ENCODE assay signal across 11 cellular contexts in genomic region chr7:106021211-106022067, GRCh38. TPM values are rescaled to one million over a fixed set of nuclear protein-coding genes. Genes with fewer than 3 reads are reported as not detected.
A peak's percentile ranks its signal among the peaks of the same experiment; 100 is the strongest.
DNase-seq lines count a peak whose midpoint lies in the region; ATAC-seq, FAIRE-seq and TF ChIP-seq lines count a peak whose summit lies in the region.
"Had no signal": no experiment of that assay in that cellular context is flagged by ENCODE, and none has a peak within 500 bp of the region (broad histone marks: within the 10 kb centered on the region; RNA-seq: fewer than 3 reads in every experiment).

No MANE protein-coding gene starts in this region.

- H3K79me1 ChIP-seq in H1 (ENCODE audit: low read depth, low read length) = no peaks in the 10 kb centered on the region

- no peak overlapping the region for H3K27ac Mint-ChIP-seq in activated CD8-positive, alpha-beta memory T cell treated with anti-CD3 and anti-CD28 coated beads, Interleukin-2, amount 10 ng/mL, durations not matched to agents 7 days and 5 days
- H3K27ac Mint-ChIP-seq in stimulated activated effector memory CD8-positive, alpha-beta T cell treated with anti-CD3 and anti-CD28 coated beads, Interleukin-12 subunit alpha, Interleukin-12 subunit beta, amount 100 ng/mL, for 72 hours = peak overlapping the region; percentile 83

- no peaks in the 10 kb centered on the region for H3K79me2 ChIP-seq in H1 (ENCODE audit: control insufficient read depth in 1 of 2, insufficient read depth in 2 of 2, low read length in 2 of 2)

- peaks cover 51% of the 10 kb centered on the region for H3K27me3 Mint-ChIP-seq in activated CD8-positive, alpha-beta memory T cell treated with anti-CD3 and anti-CD28 coated beads, Interleukin-2, amount 10 ng/mL, durations not matched to agents 7 days and 5 days

- TF ChIP-seq POLR2A in H1 (IDR thresholded peaks at IDR 0.05; ENCODE audit: control extremely low read depth in 1 of 2, low read depth in 2 of 2, low read length in 2 of 2) = no peak

- H3K9ac ChIP-seq in NT2/D1 (ENCODE audit: insufficient read length, low read depth) (peak overlapping the region; percentile 36), H1 (replicated peaks in 1 of 4; ENCODE audit: extremely low read depth in 1 of 4, low read depth in 3 of 4, low read length in 3 of 4) (no peak overlapping the region; a peak in 1 of 7 replicates)

- no peak for TF ChIP-seq CTCF in H1 (IDR thresholded peaks at IDR 0.05; ENCODE audit: control extremely low read depth in 1 of 3, insufficient read depth in 1 of 3, low read depth in 1 of 3, low read length in 3 of 3)

- peak overlapping the region; percentile 80 for H2AFZ ChIP-seq in H1 (ENCODE audit: low read length)

- H3K4ac ChIP-seq in H1 (replicated peaks; ENCODE audit: insufficient read length, low read depth, low read length) = peak overlapping the region; percentile 33

- H3K4me1 ChIP-seq in NT2/D1 (ENCODE audit: insufficient read depth, insufficient read length) (peaks cover 6% of the 10 kb centered on the region), H1 (replicated peaks in 1 of 4; ENCODE audit: control insufficient read depth in 3 of 4, insufficient read depth in 4 of 4, low read length in 3 of 4) (peaks cover 5 to 11% (median 6%) of the 10 kb centered on the region in 4 experiments; a peak in 6 of 7 replicates)
- H3K4me1 ChIP-seq: right atrium auricular region had no signal

- H4K20me1 ChIP-seq in H1 (replicated peaks in 1 of 2; ENCODE audit: control insufficient read depth in 1 of 2, insufficient read depth in 2 of 2, low read length in 2 of 2) = no peaks in the 10 kb centered on the region

- no peak overlapping the region for H4K8ac ChIP-seq in H1 (ENCODE audit: extremely low read depth, insufficient read depth, low read length)

- H2BK120ac ChIP-seq in H1 (replicated peaks; ENCODE audit: low read depth, low read length) = peak overlapping the region; percentile 49

- WGBS in H1 (ENCODE audit: extremely low coverage in 1 of 2, insufficient coverage in 1 of 2, insufficient read length in 1 of 2, insufficient replicate concordance in 2 of 2, low coverage in 1 of 2, low lambda C conversion rate in 2 of 2, missing lambda C conversion rate in 1 of 2), 2 experiments = 53% methylated on average over 10 of the region's 10 CpGs; no CpG with 5 or more reads in 1 of the 2 experiments

- H3K9me3 ChIP-seq in NT2/D1 (ENCODE audit: insufficient read depth, low read length) = no peaks in the 10 kb centered on the region; the same call in 1 of the 2 replicates
- no peaks in the 10 kb centered on the region for H3K9me3 ChIP-seq in H1 (ENCODE audit: insufficient read depth in 2 of 2, low read depth in 1 of 2, low read length in 1 of 2)
- H3K9me3 ChIP-seq: right atrium auricular region, stomach had no signal

- H3K4me1 Mint-ChIP-seq in activated CD8-positive, alpha-beta memory T cell treated with anti-CD3 and anti-CD28 coated beads, Interleukin-2, amount 10 ng/mL, durations not matched to agents 7 days and 5 days = peaks cover 36% of the 10 kb centered on the region
- H3K4me1 Mint-ChIP-seq in stimulated activated effector memory CD8-positive, alpha-beta T cell treated with anti-CD3 and anti-CD28 coated beads, Interleukin-12 subunit alpha, Interleukin-12 subunit beta, amount 100 ng/mL, for 72 hours = peaks cover 47% of the 10 kb centered on the region

- no peak overlapping the region for H4K5ac ChIP-seq in H1 (ENCODE audit: insufficient read length, low read depth, low read length)

- peak overlapping the region; percentile 71; the same call in 1 of the 2 replicates for H2BK5ac ChIP-seq in H1 (ENCODE audit: low read depth, low read length)

- no peaks in the 10 kb centered on the region for H3K9me3 Mint-ChIP-seq in activated CD8-positive, alpha-beta memory T cell treated with anti-CD3 and anti-CD28 coated beads, Interleukin-2, amount 10 ng/mL, durations not matched to agents 7 days and 5 days (ENCODE audit: low read depth)
- no peaks in the 10 kb centered on the region for H3K9me3 Mint-ChIP-seq in stimulated activated effector memory CD8-positive, alpha-beta T cell treated with anti-CD3 and anti-CD28 coated beads, Interleukin-12 subunit alpha, Interleukin-12 subunit beta, amount 100 ng/mL, for 72 hours

- H3K56ac ChIP-seq in H1 (replicated peaks; ENCODE audit: insufficient read length, low read depth, low read length) = no peak overlapping the region

- DNase-seq in activated CD8-positive, alpha-beta memory T cell treated with anti-CD3 and anti-CD28 coated beads, Interleukin-2, amount 10 ng/mL, durations not matched to agents 7 days and 5 days = no peak
- DNase-seq in activated CD8-positive, alpha-beta memory T cell treated with anti-CD3 and anti-CD28 coated beads for 24 hours = no peak
- DNase-seq in NT2/D1 (ENCODE audit: low read depth, low spot score) = peak; percentile 42
- no peak for DNase-seq in H1 (ENCODE audit: low read depth in 1 of 2, low spot score in 2 of 2)
- no peak for DNase-seq in stimulated activated effector memory CD8-positive, alpha-beta T cell treated with anti-CD3 and anti-CD28 coated beads, Interleukin-12 subunit alpha, Interleukin-12 subunit beta, amount 100 ng/mL, for 72 hours (ENCODE audit: low spot score in 2 of 2)
- DNase-seq in GM19240 (ENCODE audit: insufficient read length, low spot score) = no peak
- DNase-seq: stomach, T1000 had no signal

- peak overlapping the region; percentile 61 for H4K91ac ChIP-seq in H1 (replicated peaks; ENCODE audit: insufficient read length, low read length)

- no peak overlapping the region for H3K23ac ChIP-seq in H1 (ENCODE audit: insufficient read length)

- H2BK15ac ChIP-seq in H1 (ENCODE audit: low read length) = peak overlapping the region; percentile 19; the same call in 1 of the 2 replicates

- no peak overlapping the region for H3K14ac ChIP-seq in H1 (ENCODE audit: insufficient read length)

- peak; percentile 31 for ATAC-seq in activated CD8-positive, alpha-beta memory T cell treated with anti-CD3 and anti-CD28 coated beads, Interleukin-2, amount 10 ng/mL, durations not matched to agents 7 days and 5 days
- ATAC-seq in stimulated activated effector memory CD8-positive, alpha-beta T cell treated with anti-CD3 and anti-CD28 coated beads, Interleukin-12 subunit alpha, Interleukin-12 subunit beta, amount 100 ng/mL, for 72 hours = peak; percentile 19
- ATAC-seq in GM18870 (IDR thresholded peaks at IDR 0.05; ENCODE audit: unreplicated experiment) (no peak), GM18498 (IDR thresholded peaks at IDR 0.05; ENCODE audit: unreplicated experiment) (no peak)

- H3K4me3 ChIP-seq in NT2/D1 (ENCODE audit: insufficient read length, low read depth) (no peak overlapping the region), H1 (ENCODE audit: extremely low read depth in 1 of 4, insufficient read depth in 2 of 4, low read depth in 3 of 4, low read length in 4 of 4) (no peak overlapping the region)
- H3K4me3 ChIP-seq: right atrium auricular region, stomach had no signal

- no peaks in the 10 kb centered on the region for H3K23me2 ChIP-seq in H1 (ENCODE audit: low read depth, low read length)

- H3K4me3 Mint-ChIP-seq in activated CD8-positive, alpha-beta memory T cell treated with anti-CD3 and anti-CD28 coated beads, Interleukin-2, amount 10 ng/mL, durations not matched to agents 7 days and 5 days = no peak overlapping the region
- H3K4me3 Mint-ChIP-seq in stimulated activated effector memory CD8-positive, alpha-beta T cell treated with anti-CD3 and anti-CD28 coated beads, Interleukin-12 subunit alpha, Interleukin-12 subunit beta, amount 100 ng/mL, for 72 hours = peak overlapping the region; percentile 50

- no peak for FAIRE-seq in H1 (lab: Jason Lieb, UNC)

- H2BK12ac ChIP-seq in H1 (ENCODE audit: low read depth, low read length) = peak overlapping the region; percentile 40

- no peaks in the 10 kb centered on the region for H3K36me3 ChIP-seq in NT2/D1 (ENCODE audit: insufficient read depth, insufficient read length, low read length)
- no peaks in the 10 kb centered on the region for H3K36me3 ChIP-seq in H1 (ENCODE audit: control insufficient read depth in 2 of 4, insufficient read depth in 4 of 4, low read length in 3 of 4)
- H3K36me3 ChIP-seq: right atrium auricular region, stomach had no signal

- CTCF ChIA-PET in activated CD8-positive, alpha-beta memory T cell treated with anti-CD3 and anti-CD28 coated beads, Interleukin-2, amount 10 ng/mL, durations not matched to agents 7 days and 5 days (lab: Charles Lee) = interaction anchor here (0.9 to 2.0 kb wide), 11 partner anchors 13 to 369 kb away, joined by 3 to 7 read pairs (median 3); no protein-coding TSS in a partner anchor
- CTCF ChIA-PET in H1 (lab: Charles Lee; ENCODE audit: partially characterized antibody) = interaction anchor here (0.6 to 18.0 kb wide), 16 partner anchors 7 to 548 kb away, joined by 3 to 265 read pairs (median 5); no protein-coding TSS in a partner anchor

- peak overlapping the region in 1 of 2 experiments; percentile 24; a peak in 2 of 4 replicates for H3K4me2 ChIP-seq in H1 (ENCODE audit: insufficient read depth in 1 of 2, low read depth in 2 of 2, low read length in 2 of 2)

- peak overlapping the region; percentile 49 for H2BK20ac ChIP-seq in H1 (ENCODE audit: low read length)

- POLR2A ChIA-PET in H1 (lab: Charles Lee; ENCODE audit: partially characterized antibody) = interaction anchor here (0.9 to 1.3 kb wide), 4 partner anchors 8 to 13 kb away, joined by 3 to 5 read pairs (median 3); no protein-coding TSS in a partner anchor

- H2AK5ac ChIP-seq in H1 (ENCODE audit: low read depth, low read length) = 0 out of 2 replicates have a peak overlapping the region, but pooled peaks have one; percentile 82

- H3K27me3 ChIP-seq in NT2/D1 (ENCODE audit: insufficient read depth, insufficient read length) (no peaks in the 10 kb centered on the region), H1 (replicated peaks in 1 of 4; ENCODE audit: control insufficient read depth in 3 of 4, extremely low read depth in 1 of 4, insufficient read depth in 3 of 4, low read length in 3 of 4) (no peaks in the 10 kb centered on the region)
- H3K27me3 ChIP-seq: right atrium auricular region, stomach had no signal

- H3K36me3 Mint-ChIP-seq in activated CD8-positive, alpha-beta memory T cell treated with anti-CD3 and anti-CD28 coated beads, Interleukin-2, amount 10 ng/mL, durations not matched to agents 7 days and 5 days = no peaks in the 10 kb centered on the region
- no peaks in the 10 kb centered on the region for H3K36me3 Mint-ChIP-seq in stimulated activated effector memory CD8-positive, alpha-beta T cell treated with anti-CD3 and anti-CD28 coated beads, Interleukin-12 subunit alpha, Interleukin-12 subunit beta, amount 100 ng/mL, for 72 hours

- no peak for TF ChIP-seq EP300 in H1 (IDR thresholded peaks at IDR 0.05; ENCODE audit: borderline replicate concordance in 1 of 2, low read depth in 2 of 2, low read length in 2 of 2)

- peak overlapping the region; percentile 75; the same call in 1 of the 2 replicates for H3K18ac ChIP-seq in H1 (ENCODE audit: extremely low read depth, low read length)

- no peak overlapping the region for H3K27ac ChIP-seq in H1 (ENCODE audit: low read depth, low read length)
- H3K27ac ChIP-seq: right atrium auricular region, stomach had no signal

- TF ChIP-seq RAD21 in H1 (IDR thresholded peaks at IDR 0.05 in 1 of 2, conservative IDR thresholded peaks at IDR 0.05 in 1 of 2; ENCODE audit: low read depth in 2 of 2, low read length in 2 of 2) = no peak

RNA-seq across cellular contexts. Expression of gene CDHR3, which starts 58.4 kb away (rescaled TPM):
- total RNA-seq in activated CD8-positive, alpha-beta memory T cell treated with anti-CD3 and anti-CD28 coated beads, Interleukin-2, amount 10 ng/mL, durations not matched to agents 7 days and 5 days = under 1 TPM; 0.30 to 0.58 TPM
- 5.9 and 6.4 TPM in 2 replicates for total RNA-seq in H1 (2021; fragmentation: NEBNext Ultra II Directional; extraction: Animal tissue kit (Norgen Biotek cat#: 25700))
- 6.8 and 8.0 TPM in 2 replicates for polyA plus RNA-seq in H1 (2011; rRNA removed)
- 7.8 TPM for polyA plus RNA-seq in H1 (2011; cell fraction: cytosol; rRNA removed)
- polyA plus RNA-seq in H1 (2011; cell fraction: nucleus; rRNA removed) = 16.2 TPM
- 6.7 to 8.7 TPM (median 8.4 TPM) in 4 replicates for polyA plus RNA-seq in H1 (2012, experiment 1 of 2)
- 2.2 TPM for polyA plus RNA-seq in H1 (2012, experiment 2 of 2)
- polyA plus RNA-seq in H1 (2013, experiment 1 of 2) = 4.2 TPM
- polyA plus RNA-seq in H1 (2013, experiment 2 of 2) = 5.1 TPM
- 7.2 and 13.7 TPM in 2 replicates for polyA minus RNA-seq in H1 (2011; rRNA and poly(A)+ RNA removed)
- polyA minus RNA-seq in H1 (2011; cell fraction: cytosol; rRNA and poly(A)+ RNA removed) = 5.9 TPM
- 24.5 TPM for polyA minus RNA-seq in H1 (2011; cell fraction: nucleus; rRNA and poly(A)+ RNA removed)

Comparison
In these comparisons a context has a peak if more than half of its experiments do, and no peak if none do; other contexts are left out.
1. ATAC-seq: peak in activated CD8-positive, alpha-beta memory T cell treated with anti-CD3 and anti-CD28 coated beads, Interleukin-2, amount 10 ng/mL, durations not matched to agents 7 days and 5 days (single experiment) and stimulated activated effector memory CD8-positive, alpha-beta T cell treated with anti-CD3 and anti-CD28 coated beads, Interleukin-12 subunit alpha, Interleukin-12 subunit beta, amount 100 ng/mL, for 72 hours (single experiment); none in GM18870 (single experiment) and GM18498 (single experiment).